Comparison of ENCODE assay signal across 2 cellular contexts in the genomic region with DNA sequence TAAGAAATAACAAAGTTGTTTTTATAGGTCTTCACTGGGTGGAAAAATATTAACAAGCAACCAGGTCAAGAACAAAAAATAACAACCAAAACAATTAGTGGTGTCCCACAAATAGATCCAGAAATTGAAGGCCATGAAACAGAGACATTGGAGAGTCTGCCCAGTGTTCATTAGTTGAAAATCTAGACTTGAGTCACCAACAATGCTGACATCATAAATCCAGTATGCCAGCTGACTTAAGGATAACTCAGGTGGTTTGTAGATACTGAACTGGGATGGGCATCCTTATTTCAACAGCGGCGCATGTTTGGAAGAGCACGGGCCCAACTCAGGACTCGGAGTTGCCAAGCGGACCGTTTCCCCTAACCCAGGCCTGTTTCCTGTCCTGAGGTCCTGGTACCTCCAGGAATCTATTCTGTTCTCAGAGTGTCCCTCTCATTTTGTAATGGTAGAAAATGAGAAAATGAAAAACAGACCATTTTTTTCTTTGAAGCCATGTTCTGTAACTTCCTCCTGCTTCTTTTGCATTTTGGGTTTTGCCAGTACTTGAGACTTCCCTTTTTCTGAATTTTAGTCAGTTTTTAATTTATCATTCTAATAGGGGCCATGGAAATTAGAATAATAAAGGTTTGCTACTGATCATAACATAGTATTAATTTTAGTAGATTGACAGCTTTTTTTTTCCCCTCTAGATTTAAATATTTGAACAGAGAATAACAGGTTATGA.
TF ChIP-seq lines count a peak whose summit lies in the region.

No MANE protein-coding gene starts in this region.

TF ChIP-seq in IMR-90, 13 proteins besides CTCF, POLR2A, EP300 and RAD21:
- TF ChIP-seq CHD1 (IDR thresholded peaks at IDR 0.05; ENCODE audit: low read depth, low read length) (no peak), FOS (IDR thresholded peaks at IDR 0.05; ENCODE audit: low read depth, low read length) (no peak), SMC3 (IDR thresholded peaks at IDR 0.05; ENCODE audit: low read depth, low read length) (no peak), RCOR1 (IDR thresholded peaks at IDR 0.05; ENCODE audit: insufficient replicate concordance, low read length) (no peak), MXI1 (IDR thresholded peaks at IDR 0.05; ENCODE audit: borderline replicate concordance, low read depth, low read length) (no peak), CEBPB (IDR thresholded peaks at IDR 0.05; ENCODE audit: low read depth, low read length) (no peak), MAZ (IDR thresholded peaks at IDR 0.05; ENCODE audit: borderline replicate concordance, low read depth, low read length) (no peak), RFX5 (IDR thresholded peaks at IDR 0.05; ENCODE audit: low read depth, low read length) (no peak)
- TF ChIP-seq, protein P1, sequence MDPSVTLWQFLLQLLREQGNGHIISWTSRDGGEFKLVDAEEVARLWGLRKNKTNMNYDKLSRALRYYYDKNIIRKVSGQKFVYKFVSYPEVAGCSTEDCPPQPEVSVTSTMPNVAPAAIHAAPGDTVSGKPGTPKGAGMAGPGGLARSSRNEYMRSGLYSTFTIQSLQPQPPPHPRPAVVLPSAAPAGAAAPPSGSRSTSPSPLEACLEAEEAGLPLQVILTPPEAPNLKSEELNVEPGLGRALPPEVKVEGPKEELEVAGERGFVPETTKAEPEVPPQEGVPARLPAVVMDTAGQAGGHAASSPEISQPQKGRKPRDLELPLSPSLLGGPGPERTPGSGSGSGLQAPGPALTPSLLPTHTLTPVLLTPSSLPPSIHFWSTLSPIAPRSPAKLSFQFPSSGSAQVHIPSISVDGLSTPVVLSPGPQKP (IDR thresholded peaks at IDR 0.05; ENCODE audit: borderline replicate concordance, low read depth, low read length): no peak

TF ChIP-seq in GM12878, 131 proteins besides CTCF, POLR2A, EP300 and RAD21:
- TF ChIP-seq BHLHE40 (IDR thresholded peaks at IDR 0.05; ENCODE audit: borderline replicate concordance in 1 of 2, low read depth in 2 of 2, low read length in 1 of 2) (no peak), JUNB (IDR thresholded peaks at IDR 0.05) (peak; percentile 3), BCL11A (IDR thresholded peaks at IDR 0.05; ENCODE audit: low read depth, low read length) (0 out of 2 replicates have a peak, but pooled peaks have one; percentile 22), RUNX3 (IDR thresholded peaks at IDR 0.05; ENCODE audit: low read length) (0 out of 2 replicates have a peak, but pooled peaks have one; percentile 6), TARDBP (IDR thresholded peaks at IDR 0.05; ENCODE audit: borderline replicate concordance) (no peak), SIX5 (IDR thresholded peaks at IDR 0.05; ENCODE audit: low read depth, low read length, severe bottlenecking) (no peak), IKZF1 (conservative IDR thresholded peaks at IDR 0.05) (peak; percentile 38; the same call in 1 of the 2 replicates), KAT2A (conservative IDR thresholded peaks at IDR 0.05; ENCODE audit: control insufficient read depth, low read depth, low read length) (no peak), NRF1 (conservative IDR thresholded peaks at IDR 0.05; ENCODE audit: low read depth, low read length) (no peak), TCF7 (IDR thresholded peaks at IDR 0.05; ENCODE audit: borderline replicate concordance) (0 out of 2 replicates have a peak, but pooled peaks have one; percentile 14), FOXM1 (IDR thresholded peaks at IDR 0.05; ENCODE audit: low read depth, low read length) (peak; percentile 28; the same call in 1 of the 2 replicates), MTA2 (IDR thresholded peaks at IDR 0.05; ENCODE audit: low read depth) (0 out of 2 replicates have a peak, but pooled peaks have one; percentile 44), MEF2A (IDR thresholded peaks at IDR 0.05; ENCODE audit: insufficient read depth, low read depth, low read length) (no peak), RCOR1 (conservative IDR thresholded peaks at IDR 0.05; ENCODE audit: low read depth, low read length) (no peak), BACH1 (IDR thresholded peaks at IDR 0.05; ENCODE audit: borderline replicate concordance) (no peak), FOXK2 (IDR thresholded peaks at IDR 0.05) (no peak), FOS (IDR thresholded peaks at IDR 0.05; ENCODE audit: borderline replicate concordance, extremely low read depth, insufficient read length) (no peak), CBFB (IDR thresholded peaks at IDR 0.05; ENCODE audit: low read depth) (0 out of 2 replicates have a peak, but pooled peaks have one; percentile 20), DPF2 (IDR thresholded peaks at IDR 0.05) (peak; percentile 32; the same call in 1 of the 2 replicates), IKZF2 (IDR thresholded peaks at IDR 0.05) (peak; percentile 30 to 37; a peak in 1 of 4 replicates), SMARCA5 (IDR thresholded peaks at IDR 0.05) (no peak), PAX5 (IDR thresholded peaks at IDR 0.05; ENCODE audit: borderline replicate concordance, low read depth, low read length) (no peak), RFX5 (IDR thresholded peaks at IDR 0.05; ENCODE audit: low read depth, low read length) (no peak), ZNF384 (IDR thresholded peaks at IDR 0.05; ENCODE audit: borderline replicate concordance, low read depth, low read length) (0 out of 2 replicates have a peak, but pooled peaks have one; percentile 20), EED (IDR thresholded peaks at IDR 0.05; ENCODE audit: low read depth) (peak; percentile 40; the same call in 1 of the 2 replicates), POLR2AphosphoS5 (IDR thresholded peaks at IDR 0.05; ENCODE audit: low read length) (no peak), CHD1 (IDR thresholded peaks at IDR 0.05; ENCODE audit: low read depth, low read length) (no peak), SMAD5 (IDR thresholded peaks at IDR 0.05; ENCODE audit: low read depth) (no peak), BRCA1 (IDR thresholded peaks at IDR 0.05; ENCODE audit: low read depth, low read length) (no peak), SPI1 (IDR thresholded peaks at IDR 0.05; ENCODE audit: borderline replicate concordance, insufficient read depth, low read depth, low read length) (peak; percentile 56; the same call in 1 of the 2 replicates), NFXL1 (IDR thresholded peaks at IDR 0.05; ENCODE audit: borderline replicate concordance) (no peak)
- TF ChIP-seq, protein P2, sequence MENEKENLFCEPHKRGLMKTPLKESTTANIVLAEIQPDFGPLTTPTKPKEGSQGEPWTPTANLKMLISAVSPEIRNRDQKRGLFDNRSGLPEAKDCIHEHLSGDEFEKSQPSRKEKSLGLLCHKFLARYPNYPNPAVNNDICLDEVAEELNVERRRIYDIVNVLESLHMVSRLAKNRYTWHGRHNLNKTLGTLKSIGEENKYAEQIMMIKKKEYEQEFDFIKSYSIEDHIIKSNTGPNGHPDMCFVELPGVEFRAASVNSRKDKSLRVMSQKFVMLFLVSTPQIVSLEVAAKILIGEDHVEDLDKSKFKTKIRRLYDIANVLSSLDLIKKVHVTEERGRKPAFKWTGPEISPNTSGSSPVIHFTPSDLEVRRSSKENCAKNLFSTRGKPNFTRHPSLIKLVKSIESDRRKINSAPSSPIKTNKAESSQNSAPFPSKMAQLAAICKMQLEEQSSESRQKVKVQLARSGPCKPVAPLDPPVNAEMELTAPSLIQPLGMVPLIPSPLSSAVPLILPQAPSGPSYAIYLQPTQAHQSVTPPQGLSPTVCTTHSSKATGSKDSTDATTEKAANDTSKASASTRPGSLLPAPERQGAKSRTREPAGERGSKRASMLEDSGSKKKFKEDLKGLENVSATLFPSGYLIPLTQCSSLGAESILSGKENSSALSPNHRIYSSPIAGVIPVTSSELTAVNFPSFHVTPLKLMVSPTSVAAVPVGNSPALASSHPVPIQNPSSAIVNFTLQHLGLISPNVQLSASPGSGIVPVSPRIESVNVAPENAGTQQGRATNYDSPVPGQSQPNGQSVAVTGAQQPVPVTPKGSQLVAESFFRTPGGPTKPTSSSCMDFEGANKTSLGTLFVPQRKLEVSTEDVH (IDR thresholded peaks at IDR 0.05; ENCODE audit: low read depth, partially characterized antibody): no peak
- TF ChIP-seq, protein P3, sequence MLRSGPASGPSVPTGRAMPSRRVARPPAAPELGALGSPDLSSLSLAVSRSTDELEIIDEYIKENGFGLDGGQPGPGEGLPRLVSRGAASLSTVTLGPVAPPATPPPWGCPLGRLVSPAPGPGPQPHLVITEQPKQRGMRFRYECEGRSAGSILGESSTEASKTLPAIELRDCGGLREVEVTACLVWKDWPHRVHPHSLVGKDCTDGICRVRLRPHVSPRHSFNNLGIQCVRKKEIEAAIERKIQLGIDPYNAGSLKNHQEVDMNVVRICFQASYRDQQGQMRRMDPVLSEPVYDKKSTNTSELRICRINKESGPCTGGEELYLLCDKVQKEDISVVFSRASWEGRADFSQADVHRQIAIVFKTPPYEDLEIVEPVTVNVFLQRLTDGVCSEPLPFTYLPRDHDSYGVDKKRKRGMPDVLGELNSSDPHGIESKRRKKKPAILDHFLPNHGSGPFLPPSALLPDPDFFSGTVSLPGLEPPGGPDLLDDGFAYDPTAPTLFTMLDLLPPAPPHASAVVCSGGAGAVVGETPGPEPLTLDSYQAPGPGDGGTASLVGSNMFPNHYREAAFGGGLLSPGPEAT (IDR thresholded peaks at IDR 0.05; ENCODE audit: low read depth): peak; percentile 44; the same call in 1 of the 2 replicates
- TF ChIP-seq, protein P4, sequence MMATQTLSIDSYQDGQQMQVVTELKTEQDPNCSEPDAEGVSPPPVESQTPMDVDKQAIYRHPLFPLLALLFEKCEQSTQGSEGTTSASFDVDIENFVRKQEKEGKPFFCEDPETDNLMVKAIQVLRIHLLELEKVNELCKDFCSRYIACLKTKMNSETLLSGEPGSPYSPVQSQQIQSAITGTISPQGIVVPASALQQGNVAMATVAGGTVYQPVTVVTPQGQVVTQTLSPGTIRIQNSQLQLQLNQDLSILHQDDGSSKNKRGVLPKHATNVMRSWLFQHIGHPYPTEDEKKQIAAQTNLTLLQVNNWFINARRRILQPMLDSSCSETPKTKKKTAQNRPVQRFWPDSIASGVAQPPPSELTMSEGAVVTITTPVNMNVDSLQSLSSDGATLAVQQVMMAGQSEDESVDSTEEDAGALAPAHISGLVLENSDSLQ (IDR thresholded peaks at IDR 0.05): peak; percentile 90
- TF ChIP-seq, protein P5, sequence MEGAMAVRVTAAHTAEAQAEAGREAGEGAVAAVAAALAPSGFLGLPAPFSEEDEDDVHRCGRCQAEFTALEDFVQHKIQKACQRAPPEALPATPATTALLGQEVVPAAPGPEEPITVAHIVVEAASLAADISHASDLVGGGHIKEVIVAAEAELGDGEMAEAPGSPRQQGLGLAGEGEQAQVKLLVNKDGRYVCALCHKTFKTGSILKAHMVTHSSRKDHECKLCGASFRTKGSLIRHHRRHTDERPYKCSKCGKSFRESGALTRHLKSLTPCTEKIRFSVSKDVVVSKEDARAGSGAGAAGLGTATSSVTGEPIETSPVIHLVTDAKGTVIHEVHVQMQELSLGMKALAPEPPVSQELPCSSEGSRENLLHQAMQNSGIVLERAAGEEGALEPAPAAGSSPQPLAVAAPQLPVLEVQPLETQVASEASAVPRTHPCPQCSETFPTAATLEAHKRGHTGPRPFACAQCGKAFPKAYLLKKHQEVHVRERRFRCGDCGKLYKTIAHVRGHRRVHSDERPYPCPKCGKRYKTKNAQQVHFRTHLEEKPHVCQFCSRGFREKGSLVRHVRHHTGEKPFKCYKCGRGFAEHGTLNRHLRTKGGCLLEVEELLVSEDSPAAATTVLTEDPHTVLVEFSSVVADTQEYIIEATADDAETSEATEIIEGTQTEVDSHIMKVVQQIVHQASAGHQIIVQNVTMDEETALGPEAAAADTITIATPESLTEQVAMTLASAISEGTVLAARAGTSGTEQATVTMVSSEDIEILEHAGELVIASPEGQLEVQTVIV (IDR thresholded peaks at IDR 0.05; ENCODE audit: borderline replicate concordance, partially characterized antibody): no peak
- TF ChIP-seq, protein P6, sequence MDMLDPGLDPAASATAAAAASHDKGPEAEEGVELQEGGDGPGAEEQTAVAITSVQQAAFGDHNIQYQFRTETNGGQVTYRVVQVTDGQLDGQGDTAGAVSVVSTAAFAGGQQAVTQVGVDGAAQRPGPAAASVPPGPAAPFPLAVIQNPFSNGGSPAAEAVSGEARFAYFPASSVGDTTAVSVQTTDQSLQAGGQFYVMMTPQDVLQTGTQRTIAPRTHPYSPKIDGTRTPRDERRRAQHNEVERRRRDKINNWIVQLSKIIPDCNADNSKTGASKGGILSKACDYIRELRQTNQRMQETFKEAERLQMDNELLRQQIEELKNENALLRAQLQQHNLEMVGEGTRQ (IDR thresholded peaks at IDR 0.05; ENCODE audit: borderline replicate concordance, low read depth, low read length): no peak
- TF ChIP-seq, protein P7, sequence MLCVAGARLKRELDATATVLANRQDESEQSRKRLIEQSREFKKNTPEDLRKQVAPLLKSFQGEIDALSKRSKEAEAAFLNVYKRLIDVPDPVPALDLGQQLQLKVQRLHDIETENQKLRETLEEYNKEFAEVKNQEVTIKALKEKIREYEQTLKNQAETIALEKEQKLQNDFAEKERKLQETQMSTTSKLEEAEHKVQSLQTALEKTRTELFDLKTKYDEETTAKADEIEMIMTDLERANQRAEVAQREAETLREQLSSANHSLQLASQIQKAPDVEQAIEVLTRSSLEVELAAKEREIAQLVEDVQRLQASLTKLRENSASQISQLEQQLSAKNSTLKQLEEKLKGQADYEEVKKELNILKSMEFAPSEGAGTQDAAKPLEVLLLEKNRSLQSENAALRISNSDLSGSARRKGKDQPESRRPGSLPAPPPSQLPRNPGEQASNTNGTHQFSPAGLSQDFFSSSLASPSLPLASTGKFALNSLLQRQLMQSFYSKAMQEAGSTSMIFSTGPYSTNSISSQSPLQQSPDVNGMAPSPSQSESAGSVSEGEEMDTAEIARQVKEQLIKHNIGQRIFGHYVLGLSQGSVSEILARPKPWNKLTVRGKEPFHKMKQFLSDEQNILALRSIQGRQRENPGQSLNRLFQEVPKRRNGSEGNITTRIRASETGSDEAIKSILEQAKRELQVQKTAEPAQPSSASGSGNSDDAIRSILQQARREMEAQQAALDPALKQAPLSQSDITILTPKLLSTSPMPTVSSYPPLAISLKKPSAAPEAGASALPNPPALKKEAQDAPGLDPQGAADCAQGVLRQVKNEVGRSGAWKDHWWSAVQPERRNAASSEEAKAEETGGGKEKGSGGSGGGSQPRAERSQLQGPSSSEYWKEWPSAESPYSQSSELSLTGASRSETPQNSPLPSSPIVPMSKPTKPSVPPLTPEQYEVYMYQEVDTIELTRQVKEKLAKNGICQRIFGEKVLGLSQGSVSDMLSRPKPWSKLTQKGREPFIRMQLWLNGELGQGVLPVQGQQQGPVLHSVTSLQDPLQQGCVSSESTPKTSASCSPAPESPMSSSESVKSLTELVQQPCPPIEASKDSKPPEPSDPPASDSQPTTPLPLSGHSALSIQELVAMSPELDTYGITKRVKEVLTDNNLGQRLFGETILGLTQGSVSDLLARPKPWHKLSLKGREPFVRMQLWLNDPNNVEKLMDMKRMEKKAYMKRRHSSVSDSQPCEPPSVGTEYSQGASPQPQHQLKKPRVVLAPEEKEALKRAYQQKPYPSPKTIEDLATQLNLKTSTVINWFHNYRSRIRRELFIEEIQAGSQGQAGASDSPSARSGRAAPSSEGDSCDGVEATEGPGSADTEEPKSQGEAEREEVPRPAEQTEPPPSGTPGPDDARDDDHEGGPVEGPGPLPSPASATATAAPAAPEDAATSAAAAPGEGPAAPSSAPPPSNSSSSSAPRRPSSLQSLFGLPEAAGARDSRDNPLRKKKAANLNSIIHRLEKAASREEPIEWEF (IDR thresholded peaks at IDR 0.05; ENCODE audit: insufficient replicate concordance, low read depth, low read length): peak; percentile 10
